In genomic region chr12:92059976-92060375, GRCh38 we compare ENCODE assay signal across 13 cellular contexts.
DNase-seq lines count a peak whose midpoint lies in the region; ATAC-seq and TF ChIP-seq lines count a peak whose summit lies in the region.
"Had no signal": no experiment of that assay in that cellular context is flagged by ENCODE, and none has a peak within 500 bp of the region (broad histone marks: within the 10 kb centered on the region; RNA-seq: fewer than 3 reads in every experiment).

No MANE protein-coding gene starts in this region.

- no peaks in the 10 kb centered on the region for H3K9me2 ChIP-seq in hepatocyte (replicated peaks; ENCODE audit: insufficient read depth)

- peak overlapping the region in 2 of 12 donors; percentile 4 to 19 for H3K27ac ChIP-seq in heart left ventricle
- H3K27ac ChIP-seq in RWPE2 (ENCODE audit: poor library complexity, severe bottlenecking): no peak overlapping the region
- H3K27ac ChIP-seq in upper lobe of right lung: no peak overlapping the region
- H3K27ac ChIP-seq in hepatocyte: no peak overlapping the region

- H3K36me3 ChIP-seq in heart left ventricle (no peaks in the 10 kb centered on the region), RWPE2 (ENCODE audit: low read depth) (no peaks in the 10 kb centered on the region), upper lobe of right lung (no peaks in the 10 kb centered on the region), hepatocyte (replicated peaks; ENCODE audit: insufficient read depth, low read depth) (no peaks in the 10 kb centered on the region)
- H3K36me3 ChIP-seq: adrenal gland, spleen had no signal

- no peaks in the 10 kb centered on the region for H3K79me2 ChIP-seq in hepatocyte

- no peak for TF ChIP-seq CTCF in heart left ventricle (IDR thresholded peaks at IDR 0.05)
- no peak for TF ChIP-seq CTCF in RWPE2 (IDR thresholded peaks at IDR 0.05; ENCODE audit: poor library complexity, severe bottlenecking)
- no peak for TF ChIP-seq CTCF in fibroblast of villous mesenchyme (IDR thresholded peaks at IDR 0.05; ENCODE audit: insufficient read depth, low read depth, low read length)
- TF ChIP-seq CTCF in upper lobe of right lung (IDR thresholded peaks at IDR 0.05): no peak
- TF ChIP-seq CTCF in hepatocyte (IDR thresholded peaks at IDR 0.05; ENCODE audit: poor library complexity): no peak

- no peak for TF ChIP-seq POLR2A in heart left ventricle (IDR thresholded peaks at IDR 0.05)

- no peak overlapping the region for H3K4me2 ChIP-seq in hepatocyte

- intact Hi-C loops in heart left ventricle (cut with DNase I) (no loop called here), Right ventricle myocardium inferior (cut with DNase I) (no loop called here), upper lobe of right lung (cut with DNase I) (no loop called here)

- H3K27me3 ChIP-seq in heart left ventricle (no peaks in the 10 kb centered on the region), RWPE2 (ENCODE audit: insufficient read depth, poor library complexity, severe bottlenecking) (no peaks in the 10 kb centered on the region), upper lobe of right lung (no peaks in the 10 kb centered on the region), hepatocyte (no peaks in the 10 kb centered on the region)
- H3K27me3 ChIP-seq: adrenal gland, spleen had no signal

- DNase-seq in heart left ventricle: no peak
- no peak for DNase-seq in Right ventricle myocardium inferior (ENCODE audit: missing footprints)
- DNase-seq in RWPE2 (ENCODE audit: low spot score): no peak
- DNase-seq in fibroblast of villous mesenchyme (ENCODE audit: low read depth): peak; percentile 88
- DNase-seq in upper lobe of right lung: no peak
- DNase-seq in hepatocyte (ENCODE audit: low spot score): no peak
- DNase-seq in NCI-H187 (lab: John Stamatoyannopoulos, UW): no peak
- DNase-seq: activated B cell treated with CpG ODN at 0.5 μM for 24 hours; adrenal gland; midbrain; spleen; stimulated activated naive CD8-positive, alpha-beta T cell treated with anti-CD3 and anti-CD28 coated beads, Interleukin-15, Interleukin-2, amounts not matched to agents 100 U/mL and 50 U/mL, for 24 hours had no signal

- H4K20me1 ChIP-seq in hepatocyte (ENCODE audit: insufficient read depth, poor library complexity, severe bottlenecking): no peaks in the 10 kb centered on the region

- ATAC-seq in heart left ventricle (peak in 3 of 4 donors; percentile 22 to 76 (median 65)), Right ventricle myocardium inferior (no peak), RWPE2 (ENCODE audit: low read depth) (peak; percentile 71; the same call in 2 of the 3 replicates), upper lobe of right lung (peak; percentile 55), HG02678 (IDR thresholded peaks at IDR 0.05; ENCODE audit: unreplicated experiment) (no peak)
- ATAC-seq: stimulated activated naive CD8-positive, alpha-beta T cell treated with anti-CD3 and anti-CD28 coated beads, Interleukin-15, Interleukin-2, amounts not matched to agents 100 U/mL and 50 U/mL, for 24 hours had no signal

- H3K4me1 ChIP-seq in heart left ventricle (peaks cover 0 to 34% (median 11%) of the 10 kb centered on the region in 12 donors), RWPE2 (ENCODE audit: insufficient read depth, poor library complexity, severe bottlenecking) (peaks cover 20% of the 10 kb centered on the region), upper lobe of right lung (peaks cover 21% of the 10 kb centered on the region), hepatocyte (ENCODE audit: insufficient read depth) (peaks cover 14% of the 10 kb centered on the region)

- H3K9me3 ChIP-seq in heart left ventricle: peaks cover 0 to 7% (median 0%) of the 10 kb centered on the region in 12 donors
- peaks cover 2% of the 10 kb centered on the region for H3K9me3 ChIP-seq in RWPE2 (ENCODE audit: severe bottlenecking)
- H3K9me3 ChIP-seq in upper lobe of right lung: no peaks in the 10 kb centered on the region
- no peaks in the 10 kb centered on the region for H3K9me3 ChIP-seq in hepatocyte (ENCODE audit: low read depth)
- H3K9me3 ChIP-seq: adrenal gland had no signal

- 39 to 53% (median 47%) methylated on average over 2 of the region's 2 CpGs for WGBS in heart left ventricle, 4 donors
- 79% methylated on average over 2 of the region's 2 CpGs for WGBS in hepatocyte (ENCODE audit: low lambda C conversion rate, missing lambda C conversion rate)

- no peak overlapping the region for H2AFZ ChIP-seq in hepatocyte

- no peak overlapping the region for H3K4me3 ChIP-seq in heart left ventricle
- H3K4me3 ChIP-seq in RWPE2 (ENCODE audit: severe bottlenecking): no peak overlapping the region
- no peak overlapping the region for H3K4me3 ChIP-seq in fibroblast of villous mesenchyme (ENCODE audit: low read depth, low read length)
- H3K4me3 ChIP-seq in upper lobe of right lung: no peak overlapping the region
- no peak overlapping the region for H3K4me3 ChIP-seq in hepatocyte
- H3K4me3 ChIP-seq: adrenal gland, spleen had no signal

Comparison
In these comparisons a context has a peak if more than half of its experiments do, and no peak if none do; other contexts are left out.
1. ATAC-seq: peak in heart left ventricle (3 of 4), RWPE2 (single experiment) and upper lobe of right lung (single experiment); none in Right ventricle myocardium inferior (single experiment) and HG02678 (single experiment).